10 cellular contexts compared by ENCODE assay signal in genomic region chr11:66266378-66267038, GRCh38. TPM values are rescaled to one million over a fixed set of nuclear protein-coding genes. Genes with fewer than 3 reads are reported as not detected.
DNase-seq lines count a peak whose midpoint lies in the region; FAIRE-seq and TF ChIP-seq lines count a peak whose summit lies in the region.
"Had no signal": no experiment of that assay in that cellular context is flagged by ENCODE, and none has a peak within 500 bp of the region (broad histone marks: within the 10 kb centered on the region; RNA-seq: fewer than 3 reads in every experiment).

No MANE protein-coding gene starts in this region.

- H3K9ac ChIP-seq in Karpas-422 (ENCODE audit: low read length) (peak overlapping the region; percentile 62; the same call in 1 of the 2 replicates), neural cell (ENCODE audit: low read length) (peak overlapping the region; percentile 57)

- H3K36me3 ChIP-seq in Karpas-422 (ENCODE audit: insufficient read depth, low read length) (peaks cover 4% of the 10 kb centered on the region; the same call in 1 of the 2 replicates), neural cell (ENCODE audit: insufficient read depth, low read length) (no peaks in the 10 kb centered on the region)

- H3K4me1 ChIP-seq in Karpas-422 (ENCODE audit: low read length), result peaks cover 27% of the 10 kb centered on the region

- H3K79me2 ChIP-seq in Karpas-422 (ENCODE audit: low read length) (peaks cover 24% of the 10 kb centered on the region), neural cell (replicated peaks; ENCODE audit: insufficient read depth, low read length) (peaks cover 20% of the 10 kb centered on the region)

- no peaks in the 10 kb centered on the region for H3K9me3 Mint-ChIP-seq in dendritic cell treated with granulocyte-macrophage colony-stimulating factor and Interleukin-4, amounts not matched to agents 40 ng/mL and 50 ng/mL, for 4 days

- H3K27ac ChIP-seq in Karpas-422 (ENCODE audit: low read length) (no peak overlapping the region), neural cell (ENCODE audit: low read length) (peak overlapping the region; percentile 92)

- H3K27me3 Mint-ChIP-seq in dendritic cell treated with granulocyte-macrophage colony-stimulating factor and Interleukin-4, amounts not matched to agents 40 ng/mL and 50 ng/mL, for 4 days, result peaks cover 5% of the 10 kb centered on the region

- H3K36me3 Mint-ChIP-seq in dendritic cell treated with granulocyte-macrophage colony-stimulating factor and Interleukin-4, amounts not matched to agents 40 ng/mL and 50 ng/mL, for 4 days (ENCODE audit: low read depth), result peaks cover 29% of the 10 kb centered on the region

- intact Hi-C loops in dendritic cell treated with granulocyte-macrophage colony-stimulating factor and Interleukin-4, amounts not matched to agents 40 ng/mL and 50 ng/mL, for 4 days (cut with micrococcal nuclease), result loop anchor here (5.0 kb wide), 1 partner anchor 349 kb away; the partner anchor contains the start of genes C11orf68 and DRAP1

- TF ChIP-seq EP300 in neural cell (conservative IDR thresholded peaks at IDR 0.05; ENCODE audit: poor library complexity, severe bottlenecking), result no peak

- no peaks in the 10 kb centered on the region for H3F3A ChIP-seq in neural cell (ENCODE audit: insufficient read depth, low read length, poor library complexity, severe bottlenecking)

- H2AFZ ChIP-seq in Karpas-422 (ENCODE audit: low read length) (no peak overlapping the region), neural cell (ENCODE audit: low read depth, low read length) (no peak overlapping the region)

- TF ChIP-seq CTCF in AG10803 (conservative IDR thresholded peaks at IDR 0.05; ENCODE audit: low read length) (no peak), neural cell (IDR thresholded peaks at IDR 0.05; ENCODE audit: poor library complexity, severe bottlenecking) (no peak)

- no peaks in the 10 kb centered on the region for H3K9me3 ChIP-seq in Karpas-422 (ENCODE audit: low read length)
- H3K9me3 ChIP-seq in neural cell (ENCODE audit: low read length), result no peaks in the 10 kb centered on the region

- H3K4me3 ChIP-seq in AG10803 (ENCODE audit: low read length) (peak overlapping the region; percentile 72), Karpas-422 (ENCODE audit: low read length) (peak overlapping the region; percentile 67; the same call in 1 of the 2 replicates), neural cell (ENCODE audit: low read length) (peak overlapping the region; percentile 92)

- H3K9me2 ChIP-seq in Karpas-422 (replicated peaks; ENCODE audit: insufficient read depth, low read length) (no peaks in the 10 kb centered on the region), neural cell (ENCODE audit: insufficient read depth, low read length) (no peaks in the 10 kb centered on the region)

- TF ChIP-seq RAD21 in neural cell (conservative IDR thresholded peaks at IDR 0.05), result no peak

- peaks cover 11% of the 10 kb centered on the region; the same call in 1 of the 2 replicates for H4K20me1 ChIP-seq in Karpas-422 (ENCODE audit: insufficient read depth, low read depth, low read length)
- H4K20me1 ChIP-seq in neural cell (ENCODE audit: insufficient read depth), result no peaks in the 10 kb centered on the region

- peaks cover 44% of the 10 kb centered on the region for H3K4me1 Mint-ChIP-seq in dendritic cell treated with granulocyte-macrophage colony-stimulating factor and Interleukin-4, amounts not matched to agents 40 ng/mL and 50 ng/mL, for 4 days (ENCODE audit: low read depth)

- H3K27ac Mint-ChIP-seq in dendritic cell treated with granulocyte-macrophage colony-stimulating factor and Interleukin-4, amounts not matched to agents 40 ng/mL and 50 ng/mL, for 4 days, result peak overlapping the region; percentile 87

- peak overlapping the region; percentile 87 for H3K4me2 ChIP-seq in Karpas-422 (ENCODE audit: low read depth, low read length, poor library complexity, severe bottlenecking)
- H3K4me2 ChIP-seq in neural cell (ENCODE audit: low read length), result no peak overlapping the region

- H3K4me3 Mint-ChIP-seq in dendritic cell treated with granulocyte-macrophage colony-stimulating factor and Interleukin-4, amounts not matched to agents 40 ng/mL and 50 ng/mL, for 4 days, result peak overlapping the region; percentile 91

- DNase-seq in AG10803 (ENCODE audit: low read depth) (no peak), Karpas-422 (no peak), urothelium cell line (ENCODE audit: low spot score) (no peak), NCI-H146 (lab: John Stamatoyannopoulos, UW) (no peak), NCI-H345 treated with DMSO at 0.1 percent for 48 hours (lab: John Stamatoyannopoulos, UW; ENCODE audit: unreplicated experiment) (no peak)
- DNase-seq in stimulated activated CD4-positive, alpha-beta T cell treated with anti-CD3 and anti-CD28 coated beads, Interleukin-15, amount 100 ng/mL, for 24 hours, result no peak

- FAIRE-seq in urothelium cell line (lab: Jason Lieb, UNC), result no peak
- FAIRE-seq: endometrium had no signal

- H3K27me3 ChIP-seq in Karpas-422 (ENCODE audit: low read length) (no peaks in the 10 kb centered on the region), neural cell (ENCODE audit: insufficient read depth, low read depth, low read length) (no peaks in the 10 kb centered on the region)

TF ChIP-seq in neural cell, 6 proteins besides CTCF, POLR2A, EP300 and RAD21:
- TF ChIP-seq MXI1 (conservative IDR thresholded peaks at IDR 0.05; ENCODE audit: poor library complexity, severe bottlenecking) (no peak), SMC3 (conservative IDR thresholded peaks at IDR 0.05; ENCODE audit: poor library complexity) (no peak), TAF1 (IDR thresholded peaks at IDR 0.05; ENCODE audit: low read depth) (no peak), EZH2 (IDR thresholded peaks at IDR 0.05; ENCODE audit: borderline replicate concordance, insufficient read depth, low read length, poor library complexity, severe bottlenecking) (no peak), REST (IDR thresholded peaks at IDR 0.05; ENCODE audit: borderline replicate concordance) (no peak), POLR2AphosphoS5 (IDR thresholded peaks at IDR 0.05) (no peak)

RNA-seq across cellular contexts. Expression of gene RAB1B, which starts 1.9 kb away (rescaled TPM):
- total RNA-seq in Karpas-422 (2014; rRNA removed; shearing (Covaris generic); ENCODE audit: low replicate concordance), result 56.2 and 64.3 TPM in 2 replicates
- polyA plus RNA-seq in neural cell, result 27.2 and 27.9 TPM in 2 replicates
- polyA minus RNA-seq in neural cell, result 24.8 and 29.9 TPM in 2 replicates

RNA-seq across cellular contexts. Expression of gene KLC2, which starts 9.0 kb away (rescaled TPM):
- 12.9 and 18.5 TPM in 2 replicates for total RNA-seq in Karpas-422 (2014; rRNA removed; shearing (Covaris generic); ENCODE audit: low replicate concordance)
- 45.6 and 49.6 TPM in 2 replicates for polyA plus RNA-seq in neural cell
- 60.3 and 76.2 TPM in 2 replicates for polyA minus RNA-seq in neural cell

RNA-seq across cellular contexts. Expression of gene CNIH2, which starts 11.5 kb away (rescaled TPM):
- 0.34 and 6.6 TPM in 2 replicates for total RNA-seq in Karpas-422 (2014; rRNA removed; shearing (Covaris generic); ENCODE audit: low replicate concordance)
- polyA plus RNA-seq in neural cell, result 47.9 and 54.5 TPM in 2 replicates
- 63.8 and 84.4 TPM in 2 replicates for polyA minus RNA-seq in neural cell

RNA-seq across cellular contexts. Expression of gene YIF1A, which starts 22.4 kb away (rescaled TPM):
- 145 and 154 TPM in 2 replicates for total RNA-seq in Karpas-422 (2014; rRNA removed; shearing (Covaris generic); ENCODE audit: low replicate concordance)
- polyA plus RNA-seq in neural cell, result 40.3 and 51.2 TPM in 2 replicates
- 19.8 and 21.9 TPM in 2 replicates for polyA minus RNA-seq in neural cell

RNA-seq across cellular contexts. Expression of gene TMEM151A, which starts 25.2 kb away (rescaled TPM):
- total RNA-seq in Karpas-422 (2014; rRNA removed; shearing (Covaris generic); ENCODE audit: low replicate concordance), result not detected in 2 replicates
- polyA plus RNA-seq in neural cell, result 5.3 and 8.4 TPM in 2 replicates
- 6.3 and 7.3 TPM in 2 replicates for polyA minus RNA-seq in neural cell
- total RNA-seq: M059J had no signal
